Comparison of ENCODE assay signal across 8 cellular contexts in the genomic region with DNA sequence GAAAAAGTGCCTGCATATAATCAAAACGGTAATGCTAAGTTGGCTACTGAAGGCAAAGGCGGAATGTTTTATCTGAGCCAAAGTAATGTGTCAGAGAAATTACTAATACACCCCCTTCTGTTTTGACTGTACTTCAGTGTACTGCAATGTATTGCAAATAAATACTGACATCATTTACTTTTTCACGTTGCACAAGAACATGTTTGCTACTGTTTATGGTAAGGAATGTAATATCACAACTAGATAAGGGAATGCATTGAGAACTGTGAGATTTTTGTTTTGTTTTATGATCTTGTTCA. TPM values are rescaled to one million over a fixed set of nuclear protein-coding genes. Genes with fewer than 3 reads are reported as not detected.
A peak's percentile ranks its signal among the peaks of the same experiment; 100 is the strongest.
DNase-seq lines count a peak whose midpoint lies in the region; ATAC-seq and TF ChIP-seq lines count a peak whose summit lies in the region.

No MANE protein-coding gene starts in this region.

- H3K27ac ChIP-seq in Panc1 (ENCODE audit: low read length) = peak overlapping the region; percentile 86
- H3K27ac ChIP-seq in endodermal cell (ENCODE audit: low read depth, low read length) = peak overlapping the region; percentile 72

- no peaks in the 10 kb centered on the region for H3K27me3 ChIP-seq in Panc1 (ENCODE audit: control insufficient read depth, insufficient read depth, low read length)
- H3K27me3 ChIP-seq in endodermal cell (ENCODE audit: control insufficient read depth, insufficient read depth, low read length, poor library complexity, severe bottlenecking) = no peaks in the 10 kb centered on the region

- H3K36me3 ChIP-seq in Panc1 (ENCODE audit: control insufficient read depth, insufficient read depth, low read length) = no peaks in the 10 kb centered on the region
- H3K36me3 ChIP-seq in endodermal cell (ENCODE audit: control insufficient read depth, insufficient read depth, low read length) = no peaks in the 10 kb centered on the region

- H3K4me3 ChIP-seq in Panc1 (ENCODE audit: low read depth in 2 of 2, low read length in 2 of 2) = peak overlapping the region; percentile 78 to 80
- peak overlapping the region; percentile 87 for H3K4me3 ChIP-seq in endodermal cell (ENCODE audit: low read length)

- peak overlapping the region; percentile 0 for H3K9ac ChIP-seq in endodermal cell (ENCODE audit: extremely low read depth, low read length, poor library complexity, severe bottlenecking)

- peak; percentile 8 for DNase-seq in Panc1 (ENCODE audit: low read depth, low spot score)
- DNase-seq in endodermal cell = no peak
- peak; percentile 42 for DNase-seq in non-pigmented ciliary epithelial cell (ENCODE audit: low read depth)
- DNase-seq in DMS 273 treated with DMSO at 0.1 percent for 48 hours (lab: John Stamatoyannopoulos, UW) = no peak
- no peak for DNase-seq in NCI-H2081 treated with DMSO at 0.1 percent for 48 hours (lab: John Stamatoyannopoulos, UW)

- CTCF ChIA-PET in Panc1 (lab: Charles Lee) = no interaction called here

- peaks cover 25% of the 10 kb centered on the region for H3K4me1 Mint-ChIP-seq in endodermal cell

- peak; percentile 25 for ATAC-seq in GM18870 (IDR thresholded peaks at IDR 0.05; ENCODE audit: unreplicated experiment)
- ATAC-seq in Panc1 = no peak
- ATAC-seq in GM21786 (IDR thresholded peaks at IDR 0.05; ENCODE audit: unreplicated experiment) = no peak
- ATAC-seq in GM21619 (IDR thresholded peaks at IDR 0.05; ENCODE audit: unreplicated experiment) = no peak

- H3K4me3 Mint-ChIP-seq in endodermal cell = peak overlapping the region; percentile 76

- H3K9me3 Mint-ChIP-seq in endodermal cell = no peaks in the 10 kb centered on the region

- no peak for TF ChIP-seq CTCF in Panc1 (IDR thresholded peaks at IDR 0.05)
- no peak for TF ChIP-seq CTCF in endodermal cell (conservative IDR thresholded peaks at IDR 0.05)

- intact Hi-C loops in Panc1 (cut with micrococcal nuclease; ENCODE audit: unreplicated experiment) = no loop called here

- in situ Hi-C loops in Panc1 (cut with HindIII; ENCODE audit: low pct_unique_long_range_greater_than_20kb, low sequenced_read_pairs) = no loop called here

- POLR2A ChIA-PET in Panc1 (lab: Charles Lee) = no interaction called here

- H3K4me1 ChIP-seq in Panc1 (ENCODE audit: control insufficient read depth, insufficient read depth, low read length) = peaks cover 12% of the 10 kb centered on the region
- peaks cover 7% of the 10 kb centered on the region for H3K4me1 ChIP-seq in endodermal cell (ENCODE audit: control insufficient read depth, insufficient read depth, low read length)

- no peaks in the 10 kb centered on the region for H3K36me3 Mint-ChIP-seq in endodermal cell (ENCODE audit: low read depth)

- no TSS peak for BruUV-seq in Panc1 (replicated peaks; lab: Mats Ljungman, UMichigan)

- H3K9me3 ChIP-seq in Panc1 (ENCODE audit: control insufficient read depth, insufficient read depth, low read depth, low read length) = no peaks in the 10 kb centered on the region
- H3K9me3 ChIP-seq in endodermal cell (ENCODE audit: control insufficient read depth, low read length) = no peaks in the 10 kb centered on the region

- WGBS in endodermal cell (ENCODE audit: insufficient coverage in 1 of 2, insufficient read length in 1 of 2), 2 experiments = 51 to 80% methylated on average over 1 to 3 of the region's 3 CpGs

- H3K27me3 Mint-ChIP-seq in endodermal cell (ENCODE audit: insufficient read depth) = peaks cover 3% of the 10 kb centered on the region

- H3K27ac Mint-ChIP-seq in endodermal cell = peak overlapping the region; percentile 95

RNA-seq across cellular contexts. Expression of a gene that starts 0.8 kb away (rescaled TPM):
- 11.6 TPM for total RNA-seq in Panc1 (2021; ENCODE audit: unreplicated experiment)
- polyA plus RNA-seq in Panc1 (2012; ENCODE audit: insufficient read length) = 3.0 TPM
- total RNA-seq in endodermal cell = 10 to 100 TPM; 45.7 to 54.9 TPM
- polyA plus RNA-seq in endodermal cell (2013, experiment 1 of 2) = 40.6 TPM
- 38.7 TPM for polyA plus RNA-seq in endodermal cell (2013, experiment 2 of 2)

Comparison
In these comparisons a context has a peak if more than half of its experiments do, and no peak if none do; other contexts are left out.
1. DNase-seq: peak in Panc1 (single experiment) and non-pigmented ciliary epithelial cell (single experiment); none in endodermal cell (single experiment), DMS 273 treated with DMSO at 0.1 percent for 48 hours (single experiment) and NCI-H2081 treated with DMSO at 0.1 percent for 48 hours (single experiment).